Comparison of ENCODE assay signal across 8 cellular contexts in the genomic region with DNA sequence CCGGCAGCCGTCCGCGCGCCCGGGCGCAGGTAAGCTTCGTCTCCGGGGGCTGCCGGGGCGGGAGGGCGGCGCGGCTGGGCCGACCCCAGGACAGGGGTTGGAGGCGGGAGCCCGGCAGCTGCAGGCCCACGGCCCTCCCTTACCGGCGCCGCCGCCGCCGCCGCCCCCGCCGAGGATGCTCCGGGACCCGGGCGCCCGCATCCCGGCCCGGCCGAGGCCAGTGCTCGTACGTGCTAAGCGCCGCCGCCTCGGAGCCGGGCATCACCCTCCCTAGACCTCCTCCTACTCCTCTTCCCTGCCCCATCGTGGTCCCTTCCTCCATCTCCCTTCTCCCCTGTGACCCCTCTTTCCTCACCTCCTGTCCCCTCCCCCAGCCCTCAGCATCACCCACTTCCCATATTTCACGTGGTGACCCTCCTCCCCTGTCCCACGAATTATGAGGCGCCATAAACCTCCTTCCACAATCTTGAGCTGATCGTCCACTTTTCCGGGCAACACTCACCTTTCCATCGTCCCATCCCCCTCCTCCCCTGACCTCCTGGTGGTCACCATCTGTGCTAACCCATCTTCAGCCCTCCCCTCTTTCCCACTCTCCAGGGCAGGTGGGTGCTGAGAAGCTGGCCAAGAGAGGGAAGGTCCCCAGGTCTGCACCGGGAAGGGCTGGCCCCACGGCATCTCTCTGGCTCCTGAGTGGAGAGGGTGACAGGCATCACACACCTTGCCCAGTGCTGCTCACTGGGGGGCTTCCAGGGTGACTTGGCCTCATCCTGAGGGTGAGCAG. TPM values are rescaled to one million over a fixed set of nuclear protein-coding genes. Genes with fewer than 3 reads are reported as not detected.
DNase-seq lines count a peak whose midpoint lies in the region; ATAC-seq and TF ChIP-seq lines count a peak whose summit lies in the region.

No MANE protein-coding gene starts in this region.

- H3K36me3 ChIP-seq in HUES64 (ENCODE audit: insufficient read depth, low read length) (peaks cover 10% of the 10 kb centered on the region), body of pancreas (replicated peaks in 1 of 2; ENCODE audit: insufficient read depth in 1 of 2, low read depth in 2 of 2) (no peaks in the 10 kb centered on the region), mesendoderm (ENCODE audit: control insufficient read depth, insufficient read depth, low read length) (no peaks in the 10 kb centered on the region), aorta (ENCODE audit: control insufficient read depth in 1 of 2, insufficient read depth in 2 of 2, low read length in 1 of 2) (no peaks in the 10 kb centered on the region)

- peak overlapping the region; percentile 55 for H3K9ac ChIP-seq in HUES64 (ENCODE audit: low read depth, low read length)
- peak overlapping the region; percentile 6 for H3K9ac ChIP-seq in mesendoderm (ENCODE audit: low read length)

- no peak for DNase-seq in AG04450 (ENCODE audit: low read depth, low spot score)
- DNase-seq in body of pancreas = no peak
- no peak for DNase-seq in mesendoderm
- DNase-seq in aorta = peak in 1 of 2 donors; percentile 78
- DNase-seq in NCI-H345 (lab: John Stamatoyannopoulos, UW) = no peak

- no peak for TF ChIP-seq POLR2A in body of pancreas (IDR thresholded peaks at IDR 0.05)

- intact Hi-C loops in body of pancreas (cut with DNase I) (no loop called here), aorta (cut with DNase I) (no loop called here)

- H3K4me2 ChIP-seq in mesendoderm (ENCODE audit: low read length) = peak overlapping the region; percentile 2

- H3K4me3 ChIP-seq in AG04450 (ENCODE audit: low read depth, low read length) (peak overlapping the region; percentile 68), HUES64 (ENCODE audit: low read length) (peak overlapping the region; percentile 72), body of pancreas (no peak overlapping the region), mesendoderm (ENCODE audit: low read length) (peak overlapping the region; percentile 26), aorta (ENCODE audit: low read length in 2 of 2) (peak overlapping the region; percentile 81)

- H4K5ac ChIP-seq in mesendoderm (ENCODE audit: low read length) = no peak overlapping the region

- H3K27ac ChIP-seq in AG04450 (ENCODE audit: low read depth, low read length) (no peak overlapping the region), HUES64 (ENCODE audit: low read depth, low read length) (no peak overlapping the region), body of pancreas (no peak overlapping the region), mesendoderm (ENCODE audit: low read depth, low read length) (no peak overlapping the region), aorta (ENCODE audit: low read depth in 1 of 2, low read length in 2 of 2) (no peak overlapping the region)

- H3K27me3 ChIP-seq in AG04450 (ENCODE audit: control insufficient read depth, insufficient read depth, low read length) = peaks cover 11% of the 10 kb centered on the region
- peaks cover 22% of the 10 kb centered on the region for H3K27me3 ChIP-seq in HUES64 (ENCODE audit: insufficient read depth, low read length)
- no peaks in the 10 kb centered on the region for H3K27me3 ChIP-seq in body of pancreas
- no peaks in the 10 kb centered on the region for H3K27me3 ChIP-seq in mesendoderm (ENCODE audit: insufficient read depth, low read length, poor library complexity)
- no peaks in the 10 kb centered on the region for H3K27me3 ChIP-seq in aorta (ENCODE audit: control insufficient read depth in 1 of 2, insufficient read depth in 2 of 2, low read length in 1 of 2)

- H3K79me2 ChIP-seq in mesendoderm (ENCODE audit: control insufficient read depth, insufficient read depth, low read length) = no peaks in the 10 kb centered on the region

- no peak overlapping the region for H2BK120ac ChIP-seq in mesendoderm (ENCODE audit: low read depth, low read length)

- H2AK5ac ChIP-seq in mesendoderm (ENCODE audit: low read length) = peak overlapping the region; percentile 25

- peak; percentile 9 for ATAC-seq in GM19351 (IDR thresholded peaks at IDR 0.05; ENCODE audit: unreplicated experiment)
- ATAC-seq in body of pancreas = peak; percentile 5
- no peak for ATAC-seq in aorta (ENCODE audit: low FRiP score)
- ATAC-seq in GM21576 (IDR thresholded peaks at IDR 0.05; ENCODE audit: unreplicated experiment) = no peak

- H3K9me3 ChIP-seq in AG04450 (ENCODE audit: control insufficient read depth, insufficient read depth, low read length) (peaks cover 4% of the 10 kb centered on the region; the same call in 1 of the 2 replicates), HUES64 (ENCODE audit: insufficient read depth, low read depth, low read length) (no peaks in the 10 kb centered on the region), body of pancreas (no peaks in the 10 kb centered on the region), aorta (ENCODE audit: control insufficient read depth, low read length) (no peaks in the 10 kb centered on the region)

- H3K4me1 ChIP-seq in HUES64 (ENCODE audit: insufficient read depth, low read length) (peaks cover 12% of the 10 kb centered on the region; the same call in 1 of the 2 replicates), body of pancreas (peaks cover 13% of the 10 kb centered on the region), mesendoderm (ENCODE audit: control insufficient read depth, low read depth, low read length) (peaks cover 4% of the 10 kb centered on the region), aorta (ENCODE audit: control insufficient read depth in 1 of 2, insufficient read depth in 2 of 2, low read length in 2 of 2) (no peaks in the 10 kb centered on the region)

- peak overlapping the region; percentile 58 for H4K8ac ChIP-seq in mesendoderm (ENCODE audit: low read depth, low read length)

- peaks cover 2% of the 10 kb centered on the region for H3K79me1 ChIP-seq in mesendoderm (ENCODE audit: low read length)

- no peak overlapping the region for H3K4ac ChIP-seq in mesendoderm (ENCODE audit: low read depth, low read length)

- H3K56ac ChIP-seq in mesendoderm (ENCODE audit: low read length) = peak overlapping the region; percentile 28

- peak overlapping the region; percentile 78 for H3K18ac ChIP-seq in mesendoderm (ENCODE audit: low read length)

- TF ChIP-seq CTCF in AG04450 (IDR thresholded peaks at IDR 0.05; ENCODE audit: low read depth, low read length) (no peak), body of pancreas (IDR thresholded peaks at IDR 0.05) (no peak)

- H3K23ac ChIP-seq in mesendoderm (ENCODE audit: low read length) = no peak overlapping the region

- CTCF ChIA-PET in AG04450 (lab: Charles Lee) = interaction anchor here (2.2 to 2.7 kb wide), 2 partner anchors 32 to 65 kb away, joined by 9 to 17 read pairs; no protein-coding TSS in a partner anchor

- 6% methylated on average over 50 of the region's 50 CpGs for WGBS in HUES64
- 8 to 30% methylated on average over 9 to 50 of the region's 50 CpGs for WGBS in body of pancreas, 2 donors
- WGBS in mesendoderm (ENCODE audit: extremely low coverage, insufficient coverage, low lambda C conversion rate) = no CpG with 5 or more reads among the region's 50 CpGs
- 7 to 15% methylated on average over 20 to 50 of the region's 50 CpGs for WGBS in aorta, 2 donors

- POLR2A ChIA-PET in AG04450 (lab: Yijun Ruan, JAX) = interaction anchor here (1.0 to 2.0 kb wide), 2 partner anchors 13 to 98 kb away, joined by 4 to 5 read pairs; no protein-coding TSS in a partner anchor

- no peak overlapping the region for H2BK5ac ChIP-seq in mesendoderm (ENCODE audit: low read length)

- H2BK15ac ChIP-seq in mesendoderm (replicated peaks; ENCODE audit: low read depth) = no peak overlapping the region

RNA-seq across cellular contexts. Expression of a gene that starts 0.6 kb away (rescaled TPM):
- polyA plus RNA-seq in AG04450 (2011; rRNA removed) (1.9 TPM in 2 replicates), aorta (under 1 TPM; 0.36 to 0.63 TPM)
- polyA minus RNA-seq in AG04450 (2011; rRNA and poly(A)+ RNA removed) = 1.9 and 2.4 TPM in 2 replicates
- 6.9 TPM for polyA plus RNA-seq in HUES64 (2013, experiment 1 of 2)
- polyA plus RNA-seq in HUES64 (2013, experiment 2 of 2) = 9.3 TPM
- total RNA-seq in body of pancreas (1 to 10 TPM in 1 of 2 donors, under 1 TPM in 1; 0.33 to 1.6 TPM), aorta (1 to 10 TPM; 1.5 to 2.6 TPM)
- 6.7 TPM for polyA plus RNA-seq in mesendoderm (2013, experiment 1 of 2)
- polyA plus RNA-seq in mesendoderm (2013, experiment 2 of 2) = 6.5 TPM

RNA-seq across cellular contexts. Expression of a gene that starts 53.9 kb away (rescaled TPM):
- polyA plus RNA-seq in AG04450 (2011; rRNA removed) = 24.4 and 30.9 TPM in 2 replicates
- 26.2 and 36.5 TPM in 2 replicates for polyA minus RNA-seq in AG04450 (2011; rRNA and poly(A)+ RNA removed)
- polyA plus RNA-seq in HUES64 (2013, experiment 1 of 2) = 23.6 TPM
- 24.5 TPM for polyA plus RNA-seq in HUES64 (2013, experiment 2 of 2)
- 10 to 100 TPM; 28.3 to 42.5 TPM for total RNA-seq in body of pancreas
- polyA plus RNA-seq in mesendoderm (2013, experiment 1 of 2) = 20.0 TPM
- 19.1 TPM for polyA plus RNA-seq in mesendoderm (2013, experiment 2 of 2)
- total RNA-seq in aorta = 10 to 100 TPM; 20.5 to 35.6 TPM
- 10 to 100 TPM; 14.7 to 18.0 TPM for polyA plus RNA-seq in aorta

RNA-seq across cellular contexts. Expression of a gene that starts 54.0 kb away (rescaled TPM):
- polyA plus RNA-seq in AG04450 (2011; rRNA removed) (32.1 and 38.5 TPM in 2 replicates), aorta (1 to 10 TPM; 3.6 to 6.4 TPM)
- 15.5 and 24.4 TPM in 2 replicates for polyA minus RNA-seq in AG04450 (2011; rRNA and poly(A)+ RNA removed)
- polyA plus RNA-seq in HUES64 (2013, experiment 1 of 2) = 26.1 TPM
- 19.8 TPM for polyA plus RNA-seq in HUES64 (2013, experiment 2 of 2)
- total RNA-seq in body of pancreas (1 to 10 TPM; 5.3 to 7.5 TPM), aorta (10 to 100 TPM; 13.0 to 18.4 TPM)
- 17.7 TPM for polyA plus RNA-seq in mesendoderm (2013, experiment 1 of 2)
- 18.1 TPM for polyA plus RNA-seq in mesendoderm (2013, experiment 2 of 2)

Comparison
In these comparisons a context has a peak if more than half of its experiments do, and no peak if none do; other contexts are left out.
1. H3K4me3 ChIP-seq: peak in AG04450 (single experiment), HUES64 (single experiment), mesendoderm (single experiment) and aorta (2 of 2); none in body of pancreas (0 of 2).
2. ATAC-seq: peak in GM19351 (single experiment) and body of pancreas (single experiment); none in aorta (single experiment) and GM21576 (single experiment).